1 cellular context compared by ENCODE assay signal in the genomic region with DNA sequence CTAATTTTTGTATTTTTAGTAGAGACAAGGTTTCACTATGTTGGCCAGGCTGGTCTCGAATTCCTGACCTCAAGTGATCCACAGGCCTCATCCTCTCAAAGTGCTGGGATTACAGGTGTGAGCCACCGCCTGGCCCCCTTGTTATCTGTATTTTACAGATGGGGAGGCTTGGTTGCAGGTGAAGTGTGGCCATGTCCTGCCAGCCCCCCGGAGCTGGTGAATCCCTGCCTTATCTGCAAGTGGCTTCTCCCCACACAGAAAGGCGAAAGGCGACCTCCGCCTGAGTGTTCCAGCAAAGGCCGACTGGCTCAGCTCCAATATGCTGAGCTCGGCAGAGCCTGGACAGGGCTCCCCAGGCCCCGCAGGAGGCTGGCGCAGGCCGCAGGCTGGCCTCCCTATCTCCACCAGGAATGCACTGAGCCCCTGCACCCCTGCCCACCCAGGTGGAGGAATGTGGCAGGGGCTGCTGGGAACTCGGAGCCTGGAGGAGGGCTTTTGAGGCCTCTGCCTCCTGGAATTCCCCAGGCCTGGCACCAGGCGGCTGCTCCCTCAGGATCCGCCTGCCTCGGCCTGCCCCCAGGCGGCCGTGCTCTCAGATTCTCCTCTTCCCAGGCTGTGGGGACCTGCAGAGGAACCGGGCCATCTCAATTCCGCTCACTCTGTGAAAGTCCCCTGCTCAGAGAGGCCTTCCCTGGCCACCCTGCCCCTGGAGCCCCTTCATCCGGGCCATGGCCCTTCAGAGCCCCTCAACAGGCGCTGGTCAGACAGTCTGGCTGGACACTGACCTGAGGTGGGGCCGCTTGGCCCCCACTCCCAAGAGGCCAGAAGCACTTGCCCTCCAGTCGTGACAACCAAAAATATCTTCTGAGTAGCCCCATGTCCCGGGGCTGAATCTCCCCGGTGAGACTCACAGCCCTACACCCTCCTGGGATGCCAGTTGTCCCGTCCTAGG.
TF ChIP-seq lines count a peak whose summit lies in the region.

No MANE protein-coding gene starts in this region.

TF ChIP-seq in H1, 55 proteins besides CTCF, POLR2A, EP300 and RAD21 (continued from another document):
- TF ChIP-seq, protein P1, sequence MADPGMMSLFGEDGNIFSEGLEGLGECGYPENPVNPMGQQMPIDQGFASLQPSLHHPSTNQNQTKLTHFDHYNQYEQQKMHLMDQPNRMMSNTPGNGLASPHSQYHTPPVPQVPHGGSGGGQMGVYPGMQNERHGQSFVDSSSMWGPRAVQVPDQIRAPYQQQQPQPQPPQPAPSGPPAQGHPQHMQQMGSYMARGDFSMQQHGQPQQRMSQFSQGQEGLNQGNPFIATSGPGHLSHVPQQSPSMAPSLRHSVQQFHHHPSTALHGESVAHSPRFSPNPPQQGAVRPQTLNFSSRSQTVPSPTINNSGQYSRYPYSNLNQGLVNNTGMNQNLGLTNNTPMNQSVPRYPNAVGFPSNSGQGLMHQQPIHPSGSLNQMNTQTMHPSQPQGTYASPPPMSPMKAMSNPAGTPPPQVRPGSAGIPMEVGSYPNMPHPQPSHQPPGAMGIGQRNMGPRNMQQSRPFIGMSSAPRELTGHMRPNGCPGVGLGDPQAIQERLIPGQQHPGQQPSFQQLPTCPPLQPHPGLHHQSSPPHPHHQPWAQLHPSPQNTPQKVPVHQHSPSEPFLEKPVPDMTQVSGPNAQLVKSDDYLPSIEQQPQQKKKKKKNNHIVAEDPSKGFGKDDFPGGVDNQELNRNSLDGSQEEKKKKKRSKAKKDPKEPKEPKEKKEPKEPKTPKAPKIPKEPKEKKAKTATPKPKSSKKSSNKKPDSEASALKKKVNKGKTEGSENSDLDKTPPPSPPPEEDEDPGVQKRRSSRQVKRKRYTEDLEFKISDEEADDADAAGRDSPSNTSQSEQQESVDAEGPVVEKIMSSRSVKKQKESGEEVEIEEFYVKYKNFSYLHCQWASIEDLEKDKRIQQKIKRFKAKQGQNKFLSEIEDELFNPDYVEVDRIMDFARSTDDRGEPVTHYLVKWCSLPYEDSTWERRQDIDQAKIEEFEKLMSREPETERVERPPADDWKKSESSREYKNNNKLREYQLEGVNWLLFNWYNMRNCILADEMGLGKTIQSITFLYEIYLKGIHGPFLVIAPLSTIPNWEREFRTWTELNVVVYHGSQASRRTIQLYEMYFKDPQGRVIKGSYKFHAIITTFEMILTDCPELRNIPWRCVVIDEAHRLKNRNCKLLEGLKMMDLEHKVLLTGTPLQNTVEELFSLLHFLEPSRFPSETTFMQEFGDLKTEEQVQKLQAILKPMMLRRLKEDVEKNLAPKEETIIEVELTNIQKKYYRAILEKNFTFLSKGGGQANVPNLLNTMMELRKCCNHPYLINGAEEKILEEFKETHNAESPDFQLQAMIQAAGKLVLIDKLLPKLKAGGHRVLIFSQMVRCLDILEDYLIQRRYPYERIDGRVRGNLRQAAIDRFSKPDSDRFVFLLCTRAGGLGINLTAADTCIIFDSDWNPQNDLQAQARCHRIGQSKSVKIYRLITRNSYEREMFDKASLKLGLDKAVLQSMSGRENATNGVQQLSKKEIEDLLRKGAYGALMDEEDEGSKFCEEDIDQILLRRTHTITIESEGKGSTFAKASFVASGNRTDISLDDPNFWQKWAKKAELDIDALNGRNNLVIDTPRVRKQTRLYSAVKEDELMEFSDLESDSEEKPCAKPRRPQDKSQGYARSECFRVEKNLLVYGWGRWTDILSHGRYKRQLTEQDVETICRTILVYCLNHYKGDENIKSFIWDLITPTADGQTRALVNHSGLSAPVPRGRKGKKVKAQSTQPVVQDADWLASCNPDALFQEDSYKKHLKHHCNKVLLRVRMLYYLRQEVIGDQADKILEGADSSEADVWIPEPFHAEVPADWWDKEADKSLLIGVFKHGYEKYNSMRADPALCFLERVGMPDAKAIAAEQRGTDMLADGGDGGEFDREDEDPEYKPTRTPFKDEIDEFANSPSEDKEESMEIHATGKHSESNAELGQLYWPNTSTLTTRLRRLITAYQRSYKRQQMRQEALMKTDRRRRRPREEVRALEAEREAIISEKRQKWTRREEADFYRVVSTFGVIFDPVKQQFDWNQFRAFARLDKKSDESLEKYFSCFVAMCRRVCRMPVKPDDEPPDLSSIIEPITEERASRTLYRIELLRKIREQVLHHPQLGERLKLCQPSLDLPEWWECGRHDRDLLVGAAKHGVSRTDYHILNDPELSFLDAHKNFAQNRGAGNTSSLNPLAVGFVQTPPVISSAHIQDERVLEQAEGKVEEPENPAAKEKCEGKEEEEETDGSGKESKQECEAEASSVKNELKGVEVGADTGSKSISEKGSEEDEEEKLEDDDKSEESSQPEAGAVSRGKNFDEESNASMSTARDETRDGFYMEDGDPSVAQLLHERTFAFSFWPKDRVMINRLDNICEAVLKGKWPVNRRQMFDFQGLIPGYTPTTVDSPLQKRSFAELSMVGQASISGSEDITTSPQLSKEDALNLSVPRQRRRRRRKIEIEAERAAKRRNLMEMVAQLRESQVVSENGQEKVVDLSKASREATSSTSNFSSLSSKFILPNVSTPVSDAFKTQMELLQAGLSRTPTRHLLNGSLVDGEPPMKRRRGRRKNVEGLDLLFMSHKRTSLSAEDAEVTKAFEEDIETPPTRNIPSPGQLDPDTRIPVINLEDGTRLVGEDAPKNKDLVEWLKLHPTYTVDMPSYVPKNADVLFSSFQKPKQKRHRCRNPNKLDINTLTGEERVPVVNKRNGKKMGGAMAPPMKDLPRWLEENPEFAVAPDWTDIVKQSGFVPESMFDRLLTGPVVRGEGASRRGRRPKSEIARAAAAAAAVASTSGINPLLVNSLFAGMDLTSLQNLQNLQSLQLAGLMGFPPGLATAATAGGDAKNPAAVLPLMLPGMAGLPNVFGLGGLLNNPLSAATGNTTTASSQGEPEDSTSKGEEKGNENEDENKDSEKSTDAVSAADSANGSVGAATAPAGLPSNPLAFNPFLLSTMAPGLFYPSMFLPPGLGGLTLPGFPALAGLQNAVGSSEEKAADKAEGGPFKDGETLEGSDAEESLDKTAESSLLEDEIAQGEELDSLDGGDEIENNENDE (IDR thresholded peaks at IDR 0.05; ENCODE audit: insufficient replicate concordance, low read length) = no peak
- peak; percentile 10; the same call in 1 of the 2 replicates for TF ChIP-seq JUND (IDR thresholded peaks at IDR 0.05; ENCODE audit: low read length)
- no peak for TF ChIP-seq CBX8 (IDR thresholded peaks at IDR 0.05; ENCODE audit: borderline replicate concordance, low read depth, low read length)
- no peak for TF ChIP-seq KDM5A (IDR thresholded peaks at IDR 0.05; ENCODE audit: low read length)
- TF ChIP-seq BRCA1 (IDR thresholded peaks at IDR 0.05; ENCODE audit: low read depth, low read length) = no peak
- no peak for TF ChIP-seq KDM4A (IDR thresholded peaks at IDR 0.05; ENCODE audit: low read depth, low read length, severe bottlenecking)
- no peak for TF ChIP-seq SAP30 (IDR thresholded peaks at IDR 0.05; ENCODE audit: insufficient read depth, insufficient replicate concordance, low read length)
- TF ChIP-seq HDAC6 (IDR thresholded peaks at IDR 0.05; ENCODE audit: low read depth, low read length) = no peak
- no peak for TF ChIP-seq SP4 (IDR thresholded peaks at IDR 0.05; ENCODE audit: low read length)
- TF ChIP-seq RXRA (IDR thresholded peaks at IDR 0.05; ENCODE audit: insufficient read depth, low read depth, low read length) = 0 out of 2 replicates have a peak, but pooled peaks have one; percentile 38
- peak; percentile 53 for TF ChIP-seq TAF7 (optimal IDR thresholded peaks at IDR 0.05; ENCODE audit: borderline replicate concordance, low read depth, low read length)
- peak; percentile 67 for TF ChIP-seq TAF1 (IDR thresholded peaks at IDR 0.05; ENCODE audit: low read depth, low read length)
- peak; percentile 72; the same call in 1 of the 2 replicates for TF ChIP-seq TBP (IDR thresholded peaks at IDR 0.05; ENCODE audit: low read depth, low read length)
- TF ChIP-seq SUZ12 (IDR thresholded peaks at IDR 0.05; ENCODE audit: low read length) = no peak
- peak; percentile 29 for TF ChIP-seq ASH2L (IDR thresholded peaks at IDR 0.05; ENCODE audit: low read length)
- TF ChIP-seq TCF12 (IDR thresholded peaks at IDR 0.05; ENCODE audit: low read depth, low read length) = peak; percentile 85; the same call in 1 of the 2 replicates
- no peak for TF ChIP-seq SIRT6 (IDR thresholded peaks at IDR 0.05; ENCODE audit: low read length)
- no peak for TF ChIP-seq JUN (IDR thresholded peaks at IDR 0.05; ENCODE audit: low read depth, low read length)
- TF ChIP-seq, protein P2, sequence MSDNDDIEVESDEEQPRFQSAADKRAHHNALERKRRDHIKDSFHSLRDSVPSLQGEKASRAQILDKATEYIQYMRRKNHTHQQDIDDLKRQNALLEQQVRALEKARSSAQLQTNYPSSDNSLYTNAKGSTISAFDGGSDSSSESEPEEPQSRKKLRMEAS (IDR thresholded peaks at IDR 0.05) = no peak
- peak; percentile 67; the same call in 1 of the 2 replicates for TF ChIP-seq MAFK (IDR thresholded peaks at IDR 0.05; ENCODE audit: low read depth, low read length)
- no peak for TF ChIP-seq SRF (IDR thresholded peaks at IDR 0.05; ENCODE audit: low read depth, low read length)
- TF ChIP-seq EGR1 (IDR thresholded peaks at IDR 0.05; ENCODE audit: borderline replicate concordance, low read depth, low read length) = 0 out of 2 replicates have a peak, but pooled peaks have one; percentile 50
- TF ChIP-seq, protein P3, sequence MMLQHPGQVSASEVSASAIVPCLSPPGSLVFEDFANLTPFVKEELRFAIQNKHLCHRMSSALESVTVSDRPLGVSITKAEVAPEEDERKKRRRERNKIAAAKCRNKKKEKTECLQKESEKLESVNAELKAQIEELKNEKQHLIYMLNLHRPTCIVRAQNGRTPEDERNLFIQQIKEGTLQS (IDR thresholded peaks at IDR 0.05; ENCODE audit: insufficient read depth, low read depth, low read length) = no peak
- TF ChIP-seq CHD2 (IDR thresholded peaks at IDR 0.05; ENCODE audit: low read length) = no peak
- TF ChIP-seq CTBP2 (IDR thresholded peaks at IDR 0.05; ENCODE audit: borderline replicate concordance, insufficient read depth, insufficient read length, low read length) = no peak
- TF ChIP-seq NANOG (IDR thresholded peaks at IDR 0.05; ENCODE audit: insufficient read depth, low read depth, low read length, poor library complexity, severe bottlenecking) = no peak
- TF ChIP-seq TEAD4 (IDR thresholded peaks at IDR 0.05; ENCODE audit: low read depth, low read length) = peak; percentile 98
- TF ChIP-seq RBBP5 (IDR thresholded peaks at IDR 0.05; ENCODE audit: borderline replicate concordance, low read depth, low read length) = no peak; the same call in 1 of the 2 replicates
